ENCODE assay signal across 13 cellular contexts in the genomic region with DNA sequence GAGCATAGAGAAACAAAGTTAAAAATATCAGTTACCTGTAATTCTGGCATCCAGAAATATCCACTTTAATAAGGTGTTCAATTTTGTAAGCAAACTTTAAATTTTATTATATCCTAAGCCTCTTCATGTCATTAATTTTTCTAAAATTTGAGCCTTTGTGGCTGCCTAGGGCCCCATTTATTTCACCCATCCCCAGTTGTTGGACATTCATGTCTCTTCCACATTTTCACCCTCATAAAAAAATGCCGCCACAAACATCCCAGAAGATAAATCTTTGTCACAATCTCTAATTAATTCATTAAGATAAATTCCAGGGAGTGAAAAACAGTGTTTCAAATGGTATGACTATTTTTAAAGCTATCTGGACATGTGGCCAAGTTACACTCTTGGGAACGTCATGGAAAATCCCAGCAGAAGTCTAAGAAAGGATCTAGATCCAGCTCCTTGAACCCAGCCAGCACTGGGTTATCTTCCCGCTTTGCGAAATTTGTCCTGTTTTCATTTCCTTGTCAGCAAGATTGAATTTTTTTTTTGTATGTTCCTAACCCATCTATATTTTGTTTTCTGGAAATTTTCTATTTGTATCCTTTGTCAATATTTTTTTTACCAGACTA.
DNase-seq lines count a peak whose midpoint lies in the region; ATAC-seq and TF ChIP-seq lines count a peak whose summit lies in the region.
"Had no signal": no experiment of that assay in that cellular context is flagged by ENCODE, and none has a peak within 500 bp of the region (broad histone marks: within the 10 kb centered on the region; RNA-seq: fewer than 3 reads in every experiment).

No MANE protein-coding gene starts in this region.

- H3K4me1 ChIP-seq in gastrocnemius medialis = peaks cover 15 to 20% of the 10 kb centered on the region in 2 donors

- TF ChIP-seq POLR2A in gastrocnemius medialis (IDR thresholded peaks at IDR 0.05) = no peak

- H3K4me1 Mint-ChIP-seq in activated CD4-positive, alpha-beta T cell treated with anti-CD3 and anti-CD28 coated beads, Interleukin-2, amount 10 ng/mL, durations not matched to agents 24 days and 14 days = peaks cover 36% of the 10 kb centered on the region
- H3K4me1 Mint-ChIP-seq in activated naive CD4-positive, alpha-beta T cell treated with anti-CD3 and anti-CD28 coated beads, Interleukin-2, amount 10 ng/mL, durations not matched to agents 7 days and 5 days = peaks cover 71% of the 10 kb centered on the region

- CTCF ChIA-PET in activated naive CD4-positive, alpha-beta T cell treated with anti-CD3 and anti-CD28 coated beads, Interleukin-2, amount 10 ng/mL, durations not matched to agents 7 days and 5 days (lab: Charles Lee) = interaction anchor here (1.3 to 1.9 kb wide), 3 partner anchors 9 to 49 kb away, joined by 4 to 10 read pairs (median 7); no protein-coding TSS in a partner anchor

- no peaks in the 10 kb centered on the region for H3K36me3 ChIP-seq in gastrocnemius medialis

- no peaks in the 10 kb centered on the region for H3K27me3 Mint-ChIP-seq in activated CD4-positive, alpha-beta T cell treated with anti-CD3 and anti-CD28 coated beads, Interleukin-2, amount 10 ng/mL, durations not matched to agents 24 days and 14 days
- peaks cover 11% of the 10 kb centered on the region for H3K27me3 Mint-ChIP-seq in activated naive CD4-positive, alpha-beta T cell treated with anti-CD3 and anti-CD28 coated beads, Interleukin-2, amount 10 ng/mL, durations not matched to agents 7 days and 5 days

- no peak overlapping the region for H3K4me3 Mint-ChIP-seq in activated CD4-positive, alpha-beta T cell treated with anti-CD3 and anti-CD28 coated beads, Interleukin-2, amount 10 ng/mL, durations not matched to agents 24 days and 14 days
- no peak overlapping the region for H3K4me3 Mint-ChIP-seq in activated naive CD4-positive, alpha-beta T cell treated with anti-CD3 and anti-CD28 coated beads, Interleukin-2, amount 10 ng/mL, durations not matched to agents 7 days and 5 days
- H3K4me3 Mint-ChIP-seq: activated CD8-positive, alpha-beta T cell treated with anti-CD3 and anti-CD28 coated beads for 36 hours had no signal

- peak; percentile 81 for ATAC-seq in left ventricle myocardium superior
- ATAC-seq in gastrocnemius medialis = peak; percentile 63 to 65
- no peak for ATAC-seq in HG02571 (IDR thresholded peaks at IDR 0.05; ENCODE audit: unreplicated experiment)
- ATAC-seq: activated CD8-positive, alpha-beta T cell treated with anti-CD3 and anti-CD28 coated beads for 36 hours had no signal

- no peak overlapping the region for H3K4me3 ChIP-seq in gastrocnemius medialis

- no peaks in the 10 kb centered on the region for H3K36me3 Mint-ChIP-seq in activated CD4-positive, alpha-beta T cell treated with anti-CD3 and anti-CD28 coated beads, Interleukin-2, amount 10 ng/mL, durations not matched to agents 24 days and 14 days (ENCODE audit: low read depth)
- no peaks in the 10 kb centered on the region for H3K36me3 Mint-ChIP-seq in activated naive CD4-positive, alpha-beta T cell treated with anti-CD3 and anti-CD28 coated beads, Interleukin-2, amount 10 ng/mL, durations not matched to agents 7 days and 5 days
- H3K36me3 Mint-ChIP-seq: naive B cell had no signal

- H3K27ac ChIP-seq in caudate nucleus (ENCODE audit: low read depth, low read length) (peak overlapping the region; percentile 62), gastrocnemius medialis (peak overlapping the region; percentile 48 to 70 (median 62))

- H3K27ac Mint-ChIP-seq in activated CD4-positive, alpha-beta T cell treated with anti-CD3 and anti-CD28 coated beads, Interleukin-2, amount 10 ng/mL, durations not matched to agents 24 days and 14 days = no peak overlapping the region
- no peak overlapping the region for H3K27ac Mint-ChIP-seq in activated naive CD4-positive, alpha-beta T cell treated with anti-CD3 and anti-CD28 coated beads, Interleukin-2, amount 10 ng/mL, durations not matched to agents 7 days and 5 days
- H3K27ac Mint-ChIP-seq: activated CD8-positive, alpha-beta T cell treated with anti-CD3 and anti-CD28 coated beads for 36 hours had no signal

- intact Hi-C loops in left ventricle myocardium superior (cut with micrococcal nuclease) = no loop called here
- intact Hi-C loops in gastrocnemius medialis (cut with DNase I; ENCODE audit: low total_unique reads) = no loop called here
- intact Hi-C loops in activated CD4-positive, alpha-beta T cell treated with anti-CD3 and anti-CD28 coated beads, Interleukin-2, amount 10 ng/mL, durations not matched to agents 24 days and 14 days (cut with micrococcal nuclease) = no loop called here

- H3K27me3 ChIP-seq in gastrocnemius medialis = no peaks in the 10 kb centered on the region

- no peaks in the 10 kb centered on the region for H3K9me3 Mint-ChIP-seq in activated CD4-positive, alpha-beta T cell treated with anti-CD3 and anti-CD28 coated beads, Interleukin-2, amount 10 ng/mL, durations not matched to agents 24 days and 14 days
- H3K9me3 Mint-ChIP-seq in activated naive CD4-positive, alpha-beta T cell treated with anti-CD3 and anti-CD28 coated beads, Interleukin-2, amount 10 ng/mL, durations not matched to agents 7 days and 5 days = no peaks in the 10 kb centered on the region
- H3K9me3 Mint-ChIP-seq: activated CD8-positive, alpha-beta T cell treated with anti-CD3 and anti-CD28 coated beads for 36 hours; naive B cell had no signal

- H3K9me3 ChIP-seq in gastrocnemius medialis = no peaks in the 10 kb centered on the region

- in situ Hi-C loops in gastrocnemius medialis (cut with MboI; ENCODE audit: low sequenced_read_pairs in 4 of 4) = loop anchor here in 1 of 4 donors (10.0 kb wide), 1 partner anchor 49 kb away; no protein-coding TSS in a partner anchor

- DNase-seq in AG20443 (ENCODE audit: low spot score) = peak; percentile 78
- DNase-seq in caudate nucleus (lab: John Stamatoyannopoulos, UW) = no peak
- no peak for DNase-seq in left ventricle myocardium superior
- DNase-seq in gastrocnemius medialis = no peak
- no peak for DNase-seq in NCI-H187 treated with DMSO at 0.1 percent for 48 hours (lab: John Stamatoyannopoulos, UW)
- DNase-seq in activated CD4-positive, alpha-beta T cell treated with anti-CD3 and anti-CD28 coated beads, Interleukin-2, amount 10 ng/mL, durations not matched to agents 24 days and 14 days = no peak
- no peak for DNase-seq in activated naive CD4-positive, alpha-beta T cell treated with anti-CD3 and anti-CD28 coated beads, Interleukin-2, amount 10 ng/mL, durations not matched to agents 7 days and 5 days
- DNase-seq: activated CD8-positive, alpha-beta T cell treated with anti-CD3 and anti-CD28 coated beads for 36 hours; activated effector memory CD4-positive, alpha-beta T cell treated with anti-CD3 and anti-CD28 coated beads, Interleukin-2, amount 50 U/mL, for 16 hours; naive B cell; NCI-H2029; T1000 had no signal

- TF ChIP-seq CTCF in gastrocnemius medialis (IDR thresholded peaks at IDR 0.05 in 4 of 5, conservative IDR thresholded peaks at IDR 0.05 in 1 of 5) = no peak
